8 cellular contexts compared by ENCODE assay signal in the genomic region with DNA sequence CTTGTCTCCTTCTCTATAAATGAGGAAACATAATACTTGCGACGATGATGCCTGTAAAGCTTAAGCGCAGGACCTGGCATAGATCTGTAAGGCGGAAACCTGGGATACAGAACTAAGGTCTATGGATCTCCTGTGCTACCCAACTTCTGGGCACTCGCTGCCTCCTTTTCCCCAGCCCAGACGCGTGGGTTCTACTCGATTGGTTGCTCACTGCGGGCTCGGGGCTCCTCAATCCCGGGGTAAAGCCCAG. TPM values are rescaled to one million over a fixed set of nuclear protein-coding genes. Genes with fewer than 3 reads are reported as not detected.
DNase-seq lines count a peak whose midpoint lies in the region; ATAC-seq and TF ChIP-seq lines count a peak whose summit lies in the region.

No MANE protein-coding gene starts in this region.

- H3K79me2 ChIP-seq in mammary epithelial cell (ENCODE audit: insufficient read depth, low read length): peaks cover 48% of the 10 kb centered on the region
- peaks cover 13% of the 10 kb centered on the region for H3K79me2 ChIP-seq in mesendoderm (ENCODE audit: control insufficient read depth, insufficient read depth, low read length)

- H3K4me1 ChIP-seq in mammary epithelial cell (ENCODE audit: insufficient read depth, low read length): peaks cover 13% of the 10 kb centered on the region
- no peaks in the 10 kb centered on the region for H3K4me1 ChIP-seq in mesendoderm (ENCODE audit: control insufficient read depth, low read depth, low read length)
- no peaks in the 10 kb centered on the region for H3K4me1 ChIP-seq in uterus

- H3K18ac ChIP-seq in mesendoderm (ENCODE audit: low read length): no peak overlapping the region

- dilution Hi-C loops in mammary epithelial cell (cut with HindIII; ENCODE audit: low sequenced_read_pairs): loop anchor here (5.0 kb wide), 1 partner anchor 128 kb away; no protein-coding TSS in a partner anchor

- H3K27ac ChIP-seq in 22Rv1 (peak overlapping the region; percentile 76), mammary epithelial cell (ENCODE audit: insufficient read depth, low read depth, low read length) (peak overlapping the region; percentile 78), mesendoderm (ENCODE audit: low read depth, low read length) (peak overlapping the region; percentile 7), uterus (peak overlapping the region; percentile 87 to 88)

- peak overlapping the region; percentile 94 for H3K56ac ChIP-seq in mesendoderm (ENCODE audit: low read length)

- H2BK120ac ChIP-seq in mesendoderm (ENCODE audit: low read depth, low read length): no peak overlapping the region

- TF ChIP-seq CTCF in 22Rv1 (IDR thresholded peaks at IDR 0.05) (no peak), mammary epithelial cell (conservative IDR thresholded peaks at IDR 0.05 in 1 of 2, IDR thresholded peaks at IDR 0.05 in 1 of 2; ENCODE audit: extremely low read depth in 1 of 2, insufficient read depth in 1 of 2, low read depth in 1 of 2, low read length in 2 of 2) (no peak), uterus (IDR thresholded peaks at IDR 0.05) (no peak)

- H3K9me3 ChIP-seq in mammary epithelial cell (replicated peaks; ENCODE audit: insufficient read depth, low read length): no peaks in the 10 kb centered on the region
- no peaks in the 10 kb centered on the region for H3K9me3 ChIP-seq in uterus

- H3K27me3 ChIP-seq in mammary epithelial cell (ENCODE audit: insufficient read depth, low read length) (no peaks in the 10 kb centered on the region), mesendoderm (ENCODE audit: insufficient read depth, low read length, poor library complexity) (no peaks in the 10 kb centered on the region), uterus (no peaks in the 10 kb centered on the region)

- DNase-seq in NCI-H2107 treated with DMSO at 0.1 percent for 48 hours (lab: John Stamatoyannopoulos, UW; ENCODE audit: unreplicated experiment): peak; percentile 55
- DNase-seq in mammary epithelial cell: no peak
- DNase-seq in mesendoderm: no peak
- no peak for DNase-seq in uterus
- no peak for DNase-seq in NCI-H446 treated with DMSO at 0.1 percent for 48 hours (lab: John Stamatoyannopoulos, UW)

- peaks cover 8% of the 10 kb centered on the region for H3K79me1 ChIP-seq in mesendoderm (ENCODE audit: low read length)

- H3K4me2 ChIP-seq in mammary epithelial cell (ENCODE audit: insufficient read depth, low read depth, low read length) (peak overlapping the region; percentile 93), mesendoderm (ENCODE audit: low read length) (peak overlapping the region; percentile 64)

- in situ Hi-C loops in mammary epithelial cell (cut with MboI; ENCODE audit: low sequenced_read_pairs in 2 of 2): no loop called here

- peak overlapping the region; percentile 86 for H4K5ac ChIP-seq in mesendoderm (ENCODE audit: low read length)

- H2BK5ac ChIP-seq in mesendoderm (ENCODE audit: low read length): no peak overlapping the region

- H3K23ac ChIP-seq in mesendoderm (ENCODE audit: low read length): no peak overlapping the region

- H3K9ac ChIP-seq in mammary epithelial cell (ENCODE audit: insufficient read depth, low read length) (peak overlapping the region; percentile 87), mesendoderm (ENCODE audit: low read length) (peak overlapping the region; percentile 81)

- ATAC-seq in GM18873 (IDR thresholded peaks at IDR 0.05; ENCODE audit: low FRiP score, unreplicated experiment) (peak; percentile 7), HG03442 (IDR thresholded peaks at IDR 0.05; ENCODE audit: unreplicated experiment) (no peak)

- H4K8ac ChIP-seq in mesendoderm (ENCODE audit: low read depth, low read length): peak overlapping the region; percentile 65

- no peaks in the 10 kb centered on the region for H4K20me1 ChIP-seq in mammary epithelial cell (ENCODE audit: insufficient read depth, low read length)

- no peak overlapping the region for H3K4ac ChIP-seq in mesendoderm (ENCODE audit: low read depth, low read length)

- CTCF ChIA-PET in mammary epithelial cell (lab: Charles Lee; ENCODE audit: low non-redundant PET): interaction anchor here (0.5 to 1.6 kb wide), 3 partner anchors 73 to 178 kb away, joined by 4 to 8 read pairs (median 5); no protein-coding TSS in a partner anchor

- TSS peak; percentile 84 for BruUV-seq in mammary epithelial cell (replicated peaks; lab: Mats Ljungman, UMichigan)

- peak overlapping the region; percentile 18 for H2AK5ac ChIP-seq in mesendoderm (ENCODE audit: low read length)

- H2BK15ac ChIP-seq in mesendoderm (replicated peaks; ENCODE audit: low read depth): no peak overlapping the region

- intact Hi-C loops in mammary epithelial cell (cut with micrococcal nuclease) (loop anchor here (1.0 to 5.0 kb wide), 3 partner anchors 87 to 204 kb away; a partner anchor contains a TSS), uterus (cut with DNase I; ENCODE audit: low total_unique reads) (no loop called here)

- H3K36me3 ChIP-seq in mammary epithelial cell (ENCODE audit: insufficient read depth, low read length): peaks cover 16% of the 10 kb centered on the region
- H3K36me3 ChIP-seq in mesendoderm (ENCODE audit: control insufficient read depth, insufficient read depth, low read length): peaks cover 7% of the 10 kb centered on the region
- H3K36me3 ChIP-seq in uterus: no peaks in the 10 kb centered on the region

- peak overlapping the region; percentile 89 for H2AFZ ChIP-seq in mammary epithelial cell (ENCODE audit: low read depth, low read length)

- 3% methylated on average over 6 of the region's 11 CpGs for WGBS in mammary epithelial cell (ENCODE audit: low coverage, missing lambda C conversion rate)
- no CpG with 5 or more reads among the region's 11 CpGs for WGBS in mesendoderm (ENCODE audit: extremely low coverage, insufficient coverage, low lambda C conversion rate)

- TF ChIP-seq POLR2A in uterus (IDR thresholded peaks at IDR 0.05): no peak

- H3K4me3 ChIP-seq in mammary epithelial cell (replicated peaks in 1 of 3; ENCODE audit: insufficient read depth in 1 of 3, low read depth in 2 of 3, low read length in 3 of 3) (peak overlapping the region; percentile 69 to 79 (median 76)), mesendoderm (ENCODE audit: low read length) (peak overlapping the region; percentile 61), uterus (peak overlapping the region; percentile 59 to 80)

RNA-seq across cellular contexts. Expression of a gene that starts 0.6 kb away (rescaled TPM):
- total RNA-seq in mammary epithelial cell: 100 to 1,000 TPM in 1 of 2 donors, 10 to 100 TPM in 1; 85.9 to 100 TPM
- 98.6 TPM for polyA plus RNA-seq in mammary epithelial cell
- 63.9 TPM for polyA minus RNA-seq in mammary epithelial cell
- polyA plus RNA-seq in mesendoderm (2013, experiment 1 of 2): 114 TPM
- polyA plus RNA-seq in mesendoderm (2013, experiment 2 of 2): 113 TPM
- total RNA-seq in uterus: 100 to 1,000 TPM in 1 of 4 donors, 10 to 100 TPM in 3; 59.4 to 162 (median 67.2) TPM

RNA-seq across cellular contexts. Expression of a gene that starts 26.5 kb away (rescaled TPM):
- total RNA-seq in mammary epithelial cell (1 to 10 TPM; 1.0 to 1.7 TPM), uterus (10 to 100 TPM in 1 of 4 donors, 1 to 10 TPM in 3; 1.0 to 18.9 (median 6.3) TPM)
- polyA plus RNA-seq in mammary epithelial cell: 0.32 TPM
- polyA minus RNA-seq in mammary epithelial cell: 0.72 TPM
- 0.15 TPM for polyA plus RNA-seq in mesendoderm (2013, experiment 1 of 2)
- polyA plus RNA-seq in mesendoderm (2013, experiment 2 of 2): 0.27 TPM

RNA-seq across cellular contexts. Expression of a gene that starts 35.9 kb away (rescaled TPM):
- total RNA-seq in mammary epithelial cell (under 1 TPM; 0.07 to 0.17 TPM), uterus (10 to 100 TPM in 3 of 4 donors, 1 to 10 TPM in 1; 3.8 to 34.7 (median 11.4) TPM)
- polyA plus RNA-seq in mammary epithelial cell: 0.03 TPM
- not detected for polyA minus RNA-seq in mammary epithelial cell
- polyA plus RNA-seq in mesendoderm (2013, experiment 1 of 2): 0.25 TPM
- polyA plus RNA-seq in mesendoderm (2013, experiment 2 of 2): 0.29 TPM

Comparison
In these comparisons a context has a peak if more than half of its experiments do, and no peak if none do; other contexts are left out.
1. H3K27ac ChIP-seq: peak in every context shown above with its lines; median percentile 88 in uterus; 78 in mammary epithelial cell; 76 in 22Rv1; 7 in mesendoderm.
2. RNA of a gene that starts 35.9 kb away (total RNA-seq): 3.8 to 34.7 TPM in uterus; 0.07 to 0.17 TPM in mammary epithelial cell; every median in the first group is over 4 times any median in the second.
3. Peak in every context shown above with its lines, with median percentiles within 50 percentile points of each other: H3K4me3 ChIP-seq.